In genomic region chr2:104769096-104769495, GRCh38 we compare ENCODE assay signal across 23 cellular contexts.
DNase-seq lines count a peak whose midpoint lies in the region; ATAC-seq, FAIRE-seq and TF ChIP-seq lines count a peak whose summit lies in the region.
"Had no signal": no experiment of that assay in that cellular context is flagged by ENCODE, and none has a peak within 500 bp of the region (broad histone marks: within the 10 kb centered on the region; RNA-seq: fewer than 3 reads in every experiment).

No MANE protein-coding gene starts in this region.

- H3K4me3 ChIP-seq in astrocyte (ENCODE audit: insufficient read depth, low read depth, low read length): peak overlapping the region; percentile 15
- no peak overlapping the region for H3K4me3 ChIP-seq in fibroblast of mammary gland (ENCODE audit: control insufficient read depth, low read depth, low read length)
- H3K4me3 ChIP-seq in osteoblast (ENCODE audit: insufficient read depth, low read length): no peak overlapping the region
- no peak overlapping the region for H3K4me3 ChIP-seq in right lobe of liver
- H3K4me3 ChIP-seq: uterus had no signal

- H2AFZ ChIP-seq in astrocyte (ENCODE audit: low read depth, low read length) (no peak overlapping the region), osteoblast (ENCODE audit: low read length) (no peak overlapping the region)

- WGBS in right lobe of liver (ENCODE audit: insufficient coverage, low coverage, low lambda C conversion rate, missing lambda C conversion rate): 64% methylated on average over 1 of the region's 1 CpG

- H4K20me1 ChIP-seq in astrocyte (ENCODE audit: insufficient read depth, low read length) (no peaks in the 10 kb centered on the region), osteoblast (ENCODE audit: insufficient read depth, low read length) (no peaks in the 10 kb centered on the region)

- H3K79me2 ChIP-seq in astrocyte (ENCODE audit: insufficient read depth, low read length): no peaks in the 10 kb centered on the region
- no peaks in the 10 kb centered on the region for H3K79me2 ChIP-seq in osteoblast (ENCODE audit: insufficient read depth, low read length)

- in situ Hi-C loops in Caki2 (cut with HindIII; ENCODE audit: low pct_unique_long_range_greater_than_20kb, low sequenced_read_pairs): no loop called here

- no peaks in the 10 kb centered on the region for H3K27me3 Mint-ChIP-seq in astrocyte (ENCODE audit: low read depth, unreplicated experiment)
- H3K27me3 Mint-ChIP-seq: activated CD8-positive, alpha-beta memory T cell treated with anti-CD3 and anti-CD28 coated beads, Interleukin-2, amount 10 ng/mL, durations not matched to agents 7 days and 5 days; T-helper 17 cell had no signal

- H3K4me2 ChIP-seq in astrocyte (ENCODE audit: low read length) (peak overlapping the region; percentile 73), osteoblast (ENCODE audit: insufficient read depth, low read length) (peak overlapping the region; percentile 59)

- intact Hi-C loops in right lobe of liver (cut with DNase I): no loop called here

- DNase-seq in Caki2 (ENCODE audit: low read depth) (peak; percentile 58), astrocyte (ENCODE audit: low read depth) (peak; percentile 96), fibroblast of mammary gland (ENCODE audit: low read depth) (peak; percentile 49), osteoblast (ENCODE audit: insufficient read length, low spot score, missing footprints) (no peak), HEK293T (ENCODE audit: extremely low spot score) (no peak), right lobe of liver (no peak), GF-D8 (lab: John Stamatoyannopoulos, UW) (no peak)
- DNase-seq: activated CD4-positive, CD25-positive, alpha-beta regulatory T cell; activated CD8-positive, alpha-beta memory T cell treated with anti-CD3 and anti-CD28 coated beads, Interleukin-2, amount 10 ng/mL, durations not matched to agents 7 days and 5 days; Caco-2; effector memory CD8-positive, alpha-beta T cell; glutamatergic neuron; midbrain; NCI-H1105; NCI-H2171; occipital lobe; SHP77; small intestine; stimulated activated naive CD4-positive, alpha-beta T cell; T-helper 17 cell; uterus had no signal

- H3K36me3 ChIP-seq in astrocyte (ENCODE audit: insufficient read depth, low read length): no peaks in the 10 kb centered on the region
- no peaks in the 10 kb centered on the region for H3K36me3 ChIP-seq in osteoblast (ENCODE audit: insufficient read depth, low read length)
- no peaks in the 10 kb centered on the region for H3K36me3 ChIP-seq in right lobe of liver
- H3K36me3 ChIP-seq: uterus had no signal

- peak overlapping the region; percentile 79 for H3K9ac ChIP-seq in astrocyte (ENCODE audit: low read length)

- CTCF ChIA-PET in HEK293T (lab: Yijun Ruan, JAX): no interaction called here

- no peak for TF ChIP-seq POLR2A in right lobe of liver (IDR thresholded peaks at IDR 0.05)

- peaks cover 21% of the 10 kb centered on the region for H3K4me1 Mint-ChIP-seq in astrocyte (ENCODE audit: low read depth, unreplicated experiment)
- H3K4me1 Mint-ChIP-seq: activated CD8-positive, alpha-beta memory T cell treated with anti-CD3 and anti-CD28 coated beads, Interleukin-2, amount 10 ng/mL, durations not matched to agents 7 days and 5 days; T-helper 17 cell had no signal

- H3K9me3 Mint-ChIP-seq in astrocyte (ENCODE audit: unreplicated experiment): peaks cover 12% of the 10 kb centered on the region

- H3K4me3 Mint-ChIP-seq in astrocyte (ENCODE audit: unreplicated experiment): peak overlapping the region; percentile 10
- H3K4me3 Mint-ChIP-seq: activated CD8-positive, alpha-beta memory T cell treated with anti-CD3 and anti-CD28 coated beads, Interleukin-2, amount 10 ng/mL, durations not matched to agents 7 days and 5 days; effector memory CD8-positive, alpha-beta T cell; T-helper 17 cell had no signal

- POLR2A ChIA-PET in HEK293T (lab: Yijun Ruan, JAX): no interaction called here

- ATAC-seq in right lobe of liver (no peak), GM21515 (IDR thresholded peaks at IDR 0.05; ENCODE audit: unreplicated experiment) (no peak)
- ATAC-seq: activated CD8-positive, alpha-beta memory T cell treated with anti-CD3 and anti-CD28 coated beads, Interleukin-2, amount 10 ng/mL, durations not matched to agents 7 days and 5 days; effector memory CD8-positive, alpha-beta T cell; T-helper 17 cell had no signal

- no peaks in the 10 kb centered on the region for H3K27me3 ChIP-seq in astrocyte (ENCODE audit: insufficient read depth, low read length)
- H3K27me3 ChIP-seq in osteoblast (ENCODE audit: insufficient read depth, low read length): no peaks in the 10 kb centered on the region
- no peaks in the 10 kb centered on the region for H3K27me3 ChIP-seq in right lobe of liver
- H3K27me3 ChIP-seq: uterus had no signal

- H3K9me3 ChIP-seq in astrocyte (ENCODE audit: insufficient read depth, low read depth, low read length) (no peaks in the 10 kb centered on the region), osteoblast (ENCODE audit: low read depth, low read length) (no peaks in the 10 kb centered on the region), right lobe of liver (peaks cover 0 to 4% (median 1%) of the 10 kb centered on the region in 4 donors)
- H3K9me3 ChIP-seq: Caco-2, uterus had no signal

- peak; percentile 34 for FAIRE-seq in astrocyte (lab: Jason Lieb, UNC)
- FAIRE-seq: islet of Langerhans, small intestine had no signal

- H3K27ac Mint-ChIP-seq in astrocyte (ENCODE audit: unreplicated experiment): peak overlapping the region; percentile 96
- H3K27ac Mint-ChIP-seq: activated CD8-positive, alpha-beta memory T cell treated with anti-CD3 and anti-CD28 coated beads, Interleukin-2, amount 10 ng/mL, durations not matched to agents 7 days and 5 days; effector memory CD8-positive, alpha-beta T cell; T-helper 17 cell had no signal

- H3K27ac ChIP-seq in astrocyte (ENCODE audit: low read depth, low read length): peak overlapping the region; percentile 95
- peak overlapping the region; percentile 97 for H3K27ac ChIP-seq in osteoblast (ENCODE audit: low read depth, low read length)
- no peak overlapping the region for H3K27ac ChIP-seq in right lobe of liver
- H3K27ac ChIP-seq: uterus had no signal

- TF ChIP-seq CTCF in astrocyte (IDR thresholded peaks at IDR 0.05; ENCODE audit: insufficient read depth, low read depth, low read length): no peak
- no peak for TF ChIP-seq CTCF in fibroblast of mammary gland (conservative IDR thresholded peaks at IDR 0.05; ENCODE audit: control insufficient read depth, insufficient read depth, low read depth, low read length)
- TF ChIP-seq CTCF in osteoblast (IDR thresholded peaks at IDR 0.05; ENCODE audit: extremely low read depth, low read depth, low read length): no peak
- no peak for TF ChIP-seq CTCF in right lobe of liver (IDR thresholded peaks at IDR 0.05)

- no peaks in the 10 kb centered on the region for H3K36me3 Mint-ChIP-seq in astrocyte (ENCODE audit: low read depth, unreplicated experiment)
- H3K36me3 Mint-ChIP-seq: activated CD8-positive, alpha-beta memory T cell treated with anti-CD3 and anti-CD28 coated beads, Interleukin-2, amount 10 ng/mL, durations not matched to agents 7 days and 5 days had no signal

- H3K4me1 ChIP-seq in astrocyte (ENCODE audit: insufficient read depth, low read length) (peaks cover 28% of the 10 kb centered on the region), osteoblast (ENCODE audit: insufficient read depth, low read length) (peaks cover 31% of the 10 kb centered on the region), right lobe of liver (no peaks in the 10 kb centered on the region)
- H3K4me1 ChIP-seq: Caco-2, uterus had no signal

TF ChIP-seq in HEK293T, 16 proteins besides CTCF, POLR2A, EP300 and RAD21:
- TF ChIP-seq FOXK2 (IDR thresholded peaks at IDR 0.05) (no peak), BHLHE40 (IDR thresholded peaks at IDR 0.05; ENCODE audit: borderline replicate concordance) (no peak), CTBP1 (IDR thresholded peaks at IDR 0.05; ENCODE audit: borderline replicate concordance) (no peak)

Comparison
In these comparisons a context has a peak if more than half of its experiments do, and no peak if none do; other contexts are left out.
1. DNase-seq: peak in Caki2 (single experiment), astrocyte (single experiment) and fibroblast of mammary gland (single experiment); none in osteoblast (single experiment), HEK293T (single experiment), right lobe of liver (0 of 3) and GF-D8 (single experiment).
2. H3K27ac ChIP-seq: peak in astrocyte (single experiment) and osteoblast (single experiment); none in right lobe of liver (0 of 3).